In genomic region chr14:77310041-77310440, GRCh38 we compare ENCODE assay signal across 1 cellular context.
TF ChIP-seq lines count a peak whose summit lies in the region.

No MANE protein-coding gene starts in this region.

TF ChIP-seq in IMR-90, 13 proteins besides CTCF, POLR2A, EP300 and RAD21 (continued from another document):
- TF ChIP-seq ELK1 (IDR thresholded peaks at IDR 0.05; ENCODE audit: borderline replicate concordance, low read depth, low read length) (no peak), MAFK (IDR thresholded peaks at IDR 0.05; ENCODE audit: low read depth, low read length) (no peak), MAZ (IDR thresholded peaks at IDR 0.05; ENCODE audit: borderline replicate concordance, low read depth, low read length) (no peak), SMC3 (IDR thresholded peaks at IDR 0.05; ENCODE audit: low read depth, low read length) (no peak), RFX5 (IDR thresholded peaks at IDR 0.05; ENCODE audit: low read depth, low read length) (no peak), FOS (IDR thresholded peaks at IDR 0.05; ENCODE audit: low read depth, low read length) (no peak), MXI1 (IDR thresholded peaks at IDR 0.05; ENCODE audit: borderline replicate concordance, low read depth, low read length) (no peak), RCOR1 (IDR thresholded peaks at IDR 0.05; ENCODE audit: insufficient replicate concordance, low read length) (no peak), USF2 (IDR thresholded peaks at IDR 0.05; ENCODE audit: low read depth, low read length) (no peak)
